In genomic region chr2:39948016-39948719, GRCh38 we compare ENCODE assay signal across 21 cellular contexts.
A peak's percentile ranks its signal among the peaks of the same experiment; 100 is the strongest.
DNase-seq lines count a peak whose midpoint lies in the region; ATAC-seq and TF ChIP-seq lines count a peak whose summit lies in the region.
"Had no signal": no experiment of that assay in that cellular context is flagged by ENCODE, and none has a peak within 500 bp of the region (broad histone marks: within the 10 kb centered on the region; RNA-seq: fewer than 3 reads in every experiment).

No MANE protein-coding gene starts in this region.

- H3K4me3 ChIP-seq in fibroblast of mammary gland (ENCODE audit: control insufficient read depth, low read depth, low read length) = no peak overlapping the region
- H3K4me3 ChIP-seq: ascending aorta, stomach, uterus had no signal

- no peak overlapping the region for H3K4me3 Mint-ChIP-seq in activated naive CD4-positive, alpha-beta T cell treated with anti-CD3 and anti-CD28 coated beads for 36 hours
- no peak overlapping the region for H3K4me3 Mint-ChIP-seq in stimulated activated naive CD8-positive, alpha-beta T cell treated with anti-CD3 and anti-CD28 coated beads, Interleukin-15, amount 100 ng/mL, for 72 hours
- H3K4me3 Mint-ChIP-seq in natural killer cell treated with Interleukin-12 subunit alpha and Interleukin-12 subunit beta and Interleukin-15 and Interleukin-18, amount 100 ng/mL, for 72 hours = no peak overlapping the region
- H3K4me3 Mint-ChIP-seq: activated T-cell treated with anti-CD3 and anti-CD28 coated beads, Interleukin-2, amount 50 U/mL, for 4 hours; dendritic cell treated with granulocyte-macrophage colony-stimulating factor and Interleukin-4, amounts not matched to agents 40 ng/mL and 50 ng/mL, for 4 days; T-helper 17 cell had no signal

- intact Hi-C loops in activated naive CD4-positive, alpha-beta T cell treated with anti-CD3 and anti-CD28 coated beads for 36 hours (cut with micrococcal nuclease) = loop anchor here (1.0 to 10.0 kb wide), 4 partner anchors 13 to 821 kb away; no protein-coding TSS in a partner anchor

- no peak for DNase-seq in activated naive CD4-positive, alpha-beta T cell treated with anti-CD3 and anti-CD28 coated beads for 36 hours
- no peak for DNase-seq in activated naive CD4-positive, alpha-beta T cell treated with Interleukin-2 at 50 U/mL for 16 hours
- DNase-seq in fibroblast of mammary gland (ENCODE audit: low read depth) (peak; percentile 81), ecto neural progenitor cell (ENCODE audit: low spot score) (no peak), NCI-H2196 treated with DMSO at 0.1 percent for 48 hours (lab: John Stamatoyannopoulos, UW; ENCODE audit: unreplicated experiment) (no peak)
- DNase-seq in stimulated activated naive CD8-positive, alpha-beta T cell treated with anti-CD3 and anti-CD28 coated beads, Interleukin-15, amount 100 ng/mL, for 72 hours = no peak
- no peak for DNase-seq in natural killer cell treated with Interleukin-12 subunit alpha and Interleukin-12 subunit beta and Interleukin-15 and Interleukin-18, amount 100 ng/mL, for 72 hours (ENCODE audit: low spot score)
- DNase-seq: activated T-cell treated with anti-CD3 and anti-CD28 coated beads, Interleukin-2, amount 50 U/mL, for 4 hours; Caco-2; Kasumi-1; left colon; NCI-H146; NCI-H446; Right ventricle myocardium superior; stomach; T-helper 17 cell; uterus had no signal

- no peak for TF ChIP-seq CTCF in fibroblast of mammary gland (conservative IDR thresholded peaks at IDR 0.05; ENCODE audit: control insufficient read depth, insufficient read depth, low read depth, low read length)

- no peaks in the 10 kb centered on the region for H3K27me3 Mint-ChIP-seq in activated naive CD4-positive, alpha-beta T cell treated with anti-CD3 and anti-CD28 coated beads for 36 hours (ENCODE audit: low read depth)
- H3K27me3 Mint-ChIP-seq in stimulated activated naive CD8-positive, alpha-beta T cell treated with anti-CD3 and anti-CD28 coated beads, Interleukin-15, amount 100 ng/mL, for 72 hours = no peaks in the 10 kb centered on the region
- H3K27me3 Mint-ChIP-seq in natural killer cell treated with Interleukin-12 subunit alpha and Interleukin-12 subunit beta and Interleukin-15 and Interleukin-18, amount 100 ng/mL, for 72 hours = no peaks in the 10 kb centered on the region
- H3K27me3 Mint-ChIP-seq: dendritic cell treated with granulocyte-macrophage colony-stimulating factor and Interleukin-4, amounts not matched to agents 40 ng/mL and 50 ng/mL, for 4 days had no signal

- no peaks in the 10 kb centered on the region for H3K36me3 Mint-ChIP-seq in activated naive CD4-positive, alpha-beta T cell treated with anti-CD3 and anti-CD28 coated beads for 36 hours (ENCODE audit: low read depth)
- no peaks in the 10 kb centered on the region for H3K36me3 Mint-ChIP-seq in natural killer cell treated with Interleukin-12 subunit alpha and Interleukin-12 subunit beta and Interleukin-15 and Interleukin-18, amount 100 ng/mL, for 72 hours

- H3K9me3 Mint-ChIP-seq in activated naive CD4-positive, alpha-beta T cell treated with anti-CD3 and anti-CD28 coated beads for 36 hours = peaks cover under 1% of the 10 kb centered on the region
- no peaks in the 10 kb centered on the region for H3K9me3 Mint-ChIP-seq in stimulated activated naive CD8-positive, alpha-beta T cell treated with anti-CD3 and anti-CD28 coated beads, Interleukin-15, amount 100 ng/mL, for 72 hours
- H3K9me3 Mint-ChIP-seq in natural killer cell treated with Interleukin-12 subunit alpha and Interleukin-12 subunit beta and Interleukin-15 and Interleukin-18, amount 100 ng/mL, for 72 hours = peaks cover 6% of the 10 kb centered on the region
- H3K9me3 Mint-ChIP-seq: activated T-cell treated with anti-CD3 and anti-CD28 coated beads, Interleukin-2, amount 50 U/mL, for 4 hours; dendritic cell treated with granulocyte-macrophage colony-stimulating factor and Interleukin-4, amounts not matched to agents 40 ng/mL and 50 ng/mL, for 4 days had no signal

- CTCF ChIA-PET in activated naive CD4-positive, alpha-beta T cell treated with anti-CD3 and anti-CD28 coated beads for 36 hours (lab: Charles Lee) = no interaction called here

- peak; percentile 70 for ATAC-seq in SK-N-SH treated with all-trans-retinoic acid at 6 μM for 48 hours
- peak; percentile 52 for ATAC-seq in stimulated activated naive CD8-positive, alpha-beta T cell treated with anti-CD3 and anti-CD28 coated beads, Interleukin-15, amount 100 ng/mL, for 72 hours
- no peak for ATAC-seq in natural killer cell treated with Interleukin-12 subunit alpha and Interleukin-12 subunit beta and Interleukin-15 and Interleukin-18, amount 100 ng/mL, for 72 hours
- ATAC-seq: esophagus mucosa, left colon, T-helper 17 cell had no signal

- peaks cover 28% of the 10 kb centered on the region for H3K4me1 Mint-ChIP-seq in activated naive CD4-positive, alpha-beta T cell treated with anti-CD3 and anti-CD28 coated beads for 36 hours (ENCODE audit: low read depth)
- peaks cover 26% of the 10 kb centered on the region for H3K4me1 Mint-ChIP-seq in stimulated activated naive CD8-positive, alpha-beta T cell treated with anti-CD3 and anti-CD28 coated beads, Interleukin-15, amount 100 ng/mL, for 72 hours
- H3K4me1 Mint-ChIP-seq in natural killer cell treated with Interleukin-12 subunit alpha and Interleukin-12 subunit beta and Interleukin-15 and Interleukin-18, amount 100 ng/mL, for 72 hours (ENCODE audit: low read depth in 2 of 2) = no peaks in the 10 kb centered on the region
- H3K4me1 Mint-ChIP-seq: T-helper 17 cell had no signal

- H3K27ac Mint-ChIP-seq in activated naive CD4-positive, alpha-beta T cell treated with anti-CD3 and anti-CD28 coated beads for 36 hours = peak overlapping the region; percentile 91
- H3K27ac Mint-ChIP-seq in stimulated activated naive CD8-positive, alpha-beta T cell treated with anti-CD3 and anti-CD28 coated beads, Interleukin-15, amount 100 ng/mL, for 72 hours = peak overlapping the region in 1 of 2 donors; percentile 86
- no peak overlapping the region for H3K27ac Mint-ChIP-seq in natural killer cell treated with Interleukin-12 subunit alpha and Interleukin-12 subunit beta and Interleukin-15 and Interleukin-18, amount 100 ng/mL, for 72 hours
- H3K27ac Mint-ChIP-seq: dendritic cell treated with granulocyte-macrophage colony-stimulating factor and Interleukin-4, amounts not matched to agents 40 ng/mL and 50 ng/mL, for 4 days; T-helper 17 cell had no signal

TF ChIP-seq in SK-N-SH treated with all-trans-retinoic acid at 6 μM for 48 hours, 23 proteins besides CTCF, POLR2A, EP300 and RAD21:
- TF ChIP-seq ZFP30 (CRISPR knock-in tag; IDR thresholded peaks at IDR 0.05) (no peak), ZNF70 (CRISPR knock-in tag; IDR thresholded peaks at IDR 0.05) (no peak), POU6F1 (CRISPR knock-in tag; IDR thresholded peaks at IDR 0.05; ENCODE audit: borderline replicate concordance, low read depth) (no peak), TOX (CRISPR knock-in tag; IDR thresholded peaks at IDR 0.05; ENCODE audit: borderline replicate concordance) (peak; percentile 42; the same call in 1 of the 2 replicates), ZC3H10 (CRISPR knock-in tag; IDR thresholded peaks at IDR 0.05) (0 out of 2 replicates have a peak, but pooled peaks have one; percentile 14), TCF4 (CRISPR knock-in tag; IDR thresholded peaks at IDR 0.05; ENCODE audit: borderline replicate concordance) (no peak), GLIS3 (CRISPR knock-in tag; IDR thresholded peaks at IDR 0.05) (no peak), ZNF565 (CRISPR knock-in tag; conservative IDR thresholded peaks at IDR 0.05; ENCODE audit: low read depth) (no peak)
- TF ChIP-seq, protein P1, sequence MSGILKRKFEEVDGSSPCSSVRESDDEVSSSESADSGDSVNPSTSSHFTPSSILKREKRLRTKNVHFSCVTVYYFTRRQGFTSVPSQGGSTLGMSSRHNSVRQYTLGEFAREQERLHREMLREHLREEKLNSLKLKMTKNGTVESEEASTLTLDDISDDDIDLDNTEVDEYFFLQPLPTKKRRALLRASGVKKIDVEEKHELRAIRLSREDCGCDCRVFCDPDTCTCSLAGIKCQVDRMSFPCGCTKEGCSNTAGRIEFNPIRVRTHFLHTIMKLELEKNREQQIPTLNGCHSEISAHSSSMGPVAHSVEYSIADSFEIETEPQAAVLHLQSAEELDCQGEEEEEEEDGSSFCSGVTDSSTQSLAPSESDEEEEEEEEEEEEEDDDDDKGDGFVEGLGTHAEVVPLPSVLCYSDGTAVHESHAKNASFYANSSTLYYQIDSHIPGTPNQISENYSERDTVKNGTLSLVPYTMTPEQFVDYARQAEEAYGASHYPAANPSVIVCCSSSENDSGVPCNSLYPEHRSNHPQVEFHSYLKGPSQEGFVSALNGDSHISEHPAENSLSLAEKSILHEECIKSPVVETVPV (CRISPR knock-in tag; IDR thresholded peaks at IDR 0.05) = no peak

Comparison
In these comparisons a context has a peak if more than half of its experiments do, and no peak if none do; other contexts are left out.
1. ATAC-seq: peak in SK-N-SH treated with all-trans-retinoic acid at 6 μM for 48 hours (single experiment) and stimulated activated naive CD8-positive, alpha-beta T cell treated with anti-CD3 and anti-CD28 coated beads, Interleukin-15, amount 100 ng/mL, for 72 hours (single experiment); none in natural killer cell treated with Interleukin-12 subunit alpha and Interleukin-12 subunit beta and Interleukin-15 and Interleukin-18, amount 100 ng/mL, for 72 hours (0 of 2).